In genomic region chr18:12819822-12820221, GRCh38 we compare ENCODE assay signal across 20 cellular contexts.
DNase-seq lines count a peak whose midpoint lies in the region; ATAC-seq, FAIRE-seq and TF ChIP-seq lines count a peak whose summit lies in the region.
"Had no signal": no experiment of that assay in that cellular context is flagged by ENCODE, and none has a peak within 500 bp of the region (broad histone marks: within the 10 kb centered on the region; RNA-seq: fewer than 3 reads in every experiment).

No MANE protein-coding gene starts in this region.

- peaks cover 54% of the 10 kb centered on the region for H3K36me3 ChIP-seq in CD4-positive, CD25-positive, alpha-beta regulatory T cell (ENCODE audit: control insufficient read depth, insufficient read depth, low read length)

- no peak for DNase-seq in CD4-positive, CD25-positive, alpha-beta regulatory T cell
- DNase-seq in GM12891 (ENCODE audit: insufficient read length, low spot score) = no peak
- DNase-seq in astrocyte of the spinal cord (ENCODE audit: low read depth, low spot score) = peak; percentile 9
- DNase-seq in medulla oblongata (ENCODE audit: extremely low spot score) = peak; percentile 17
- no peak for DNase-seq in omental fat pad (ENCODE audit: low spot score)
- DNase-seq: activated CD4-positive, CD25-positive, alpha-beta regulatory T cell; AML-193; COR-L47; effector CD8-positive, alpha-beta T cell; Kasumi-1; naive thymus-derived CD4-positive, alpha-beta T cell; NCI-H1417 treated with DMSO at 0.1 percent for 48 hours; NCI-H524; SHP77; stomach; upper lobe of left lung had no signal

- H3K4me1 Mint-ChIP-seq in CD4-positive, CD25-positive, alpha-beta regulatory T cell = peaks cover 9 to 18% (median 11%) of the 10 kb centered on the region in 4 donors

- no peak for TF ChIP-seq CTCF in astrocyte of the spinal cord (IDR thresholded peaks at IDR 0.05; ENCODE audit: low read depth, low read length)
- TF ChIP-seq CTCF in omental fat pad (IDR thresholded peaks at IDR 0.05) = no peak

- H3K27me3 ChIP-seq in CD4-positive, CD25-positive, alpha-beta regulatory T cell (ENCODE audit: control insufficient read depth, insufficient read depth, low read length) = no peaks in the 10 kb centered on the region
- H3K27me3 ChIP-seq: stomach, upper lobe of left lung had no signal

- H3K9me3 Mint-ChIP-seq in CD4-positive, CD25-positive, alpha-beta regulatory T cell = no peaks in the 10 kb centered on the region
- H3K9me3 Mint-ChIP-seq: naive thymus-derived CD4-positive, alpha-beta T cell had no signal

- peaks cover 66% of the 10 kb centered on the region for H3K36me3 Mint-ChIP-seq in CD4-positive, CD25-positive, alpha-beta regulatory T cell

- no peaks in the 10 kb centered on the region for H3K4me1 ChIP-seq in CD4-positive, CD25-positive, alpha-beta regulatory T cell (ENCODE audit: control insufficient read depth, insufficient read depth, low read length, poor library complexity, severe bottlenecking)
- H3K4me1 ChIP-seq: upper lobe of left lung had no signal

- in situ Hi-C loops in astrocyte of the spinal cord (cut with HindIII; ENCODE audit: low sequenced_read_pairs) = no loop called here

- H3K27me3 Mint-ChIP-seq in CD4-positive, CD25-positive, alpha-beta regulatory T cell = no peaks in the 10 kb centered on the region
- H3K27me3 Mint-ChIP-seq: naive thymus-derived CD4-positive, alpha-beta T cell had no signal

- TF ChIP-seq POLR2A in GM12891 (IDR thresholded peaks at IDR 0.05; ENCODE audit: low read depth, low read length) = no peak

- peak; percentile 28 for FAIRE-seq in GM12891 (lab: Jason Lieb, UNC)

- peak overlapping the region in 2 of 3 donors; percentile 26 to 87 for H3K27ac Mint-ChIP-seq in CD4-positive, CD25-positive, alpha-beta regulatory T cell

- no peak overlapping the region for H3K4me3 ChIP-seq in CD4-positive, CD25-positive, alpha-beta regulatory T cell (ENCODE audit: low read depth, low read length)
- no peak overlapping the region for H3K4me3 ChIP-seq in astrocyte of the spinal cord (ENCODE audit: low read depth, low read length)
- H3K4me3 ChIP-seq: lung, skin epidermis, stomach, upper lobe of left lung had no signal

- no peak overlapping the region for H3K27ac ChIP-seq in CD4-positive, CD25-positive, alpha-beta regulatory T cell (ENCODE audit: insufficient read depth, low read length, poor library complexity, severe bottlenecking)
- H3K27ac ChIP-seq: stomach, upper lobe of left lung had no signal

- H3K4me3 Mint-ChIP-seq in CD4-positive, CD25-positive, alpha-beta regulatory T cell = no peak overlapping the region

- H3K9me3 ChIP-seq in CD4-positive, CD25-positive, alpha-beta regulatory T cell (ENCODE audit: control insufficient read depth in 2 of 2, low read length in 2 of 2) = no peaks in the 10 kb centered on the region
- H3K9me3 ChIP-seq: stomach, upper lobe of left lung had no signal

- no peak for ATAC-seq in CD4-positive, CD25-positive, alpha-beta regulatory T cell (ENCODE audit: low read depth in 2 of 2)
- ATAC-seq in esophagus mucosa (no peak), HG02763 (IDR thresholded peaks at IDR 0.05; ENCODE audit: unreplicated experiment) (no peak), omental fat pad (ENCODE audit: low FRiP score) (no peak)
- ATAC-seq: naive thymus-derived CD4-positive, alpha-beta T cell had no signal

TF ChIP-seq in GM12891, 5 proteins besides CTCF, POLR2A, EP300 and RAD21:
- TF ChIP-seq SPI1 (IDR thresholded peaks at IDR 0.05; ENCODE audit: low read depth, low read length) = no peak
- TF ChIP-seq POU2F2 (IDR thresholded peaks at IDR 0.05; ENCODE audit: low read depth, low read length) = no peak
- TF ChIP-seq TAF1 (IDR thresholded peaks at IDR 0.05; ENCODE audit: low read depth, low read length) = no peak
- TF ChIP-seq PAX5 (IDR thresholded peaks at IDR 0.05; ENCODE audit: insufficient read depth, low read length, severe bottlenecking) = no peak
- TF ChIP-seq POLR2AphosphoS5 (IDR thresholded peaks at IDR 0.05; ENCODE audit: low read depth, low read length) = no peak

Comparison
In these comparisons a context has a peak if more than half of its experiments do, and no peak if none do; other contexts are left out.
1. DNase-seq: peak in astrocyte of the spinal cord (single experiment) and medulla oblongata (single experiment); none in CD4-positive, CD25-positive, alpha-beta regulatory T cell (0 of 3), GM12891 (single experiment) and omental fat pad (single experiment).